In the genomic region with DNA sequence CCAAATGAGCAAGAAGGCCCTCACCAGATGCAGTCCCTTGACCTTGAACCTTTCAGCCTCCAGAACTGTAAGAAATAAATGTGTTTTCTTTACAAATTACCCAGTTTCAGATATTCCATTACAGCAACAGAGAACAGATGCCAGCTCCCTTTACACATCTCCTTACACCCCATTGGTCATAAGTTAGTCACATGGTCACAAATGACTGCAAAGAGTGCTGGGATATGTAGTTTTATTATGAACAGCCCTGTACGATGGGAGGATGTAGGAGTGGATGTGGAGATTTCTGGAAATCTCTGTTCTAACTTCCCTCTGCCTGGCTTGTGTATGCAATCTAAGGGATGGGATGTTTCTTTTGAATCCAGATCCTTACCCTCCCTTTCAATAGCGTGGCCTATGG, we compare ENCODE assay signal across 8 cellular contexts. TPM values are rescaled to one million over a fixed set of nuclear protein-coding genes. Genes with fewer than 3 reads are reported as not detected.
DNase-seq lines count a peak whose midpoint lies in the region; ATAC-seq and TF ChIP-seq lines count a peak whose summit lies in the region.

No MANE protein-coding gene starts in this region.

- H3K27me3 ChIP-seq in WERI-Rb-1 (ENCODE audit: insufficient read depth, low read depth, severe bottlenecking), result no peaks in the 10 kb centered on the region

- TF ChIP-seq CTCF in AG10803 (conservative IDR thresholded peaks at IDR 0.05; ENCODE audit: low read length), result no peak
- no peak for TF ChIP-seq CTCF in WERI-Rb-1 (IDR thresholded peaks at IDR 0.05; ENCODE audit: low read depth, low read length)

- no peaks in the 10 kb centered on the region for H3K9me3 ChIP-seq in WERI-Rb-1 (ENCODE audit: severe bottlenecking)

- peak overlapping the region; percentile 45 for H3K27ac ChIP-seq in WERI-Rb-1

- intact Hi-C loops in left colon (cut with DNase I, micrococcal nuclease), result no loop called here

- H3K36me3 ChIP-seq in WERI-Rb-1, result no peaks in the 10 kb centered on the region

- ATAC-seq in GM18870 (IDR thresholded peaks at IDR 0.05; ENCODE audit: unreplicated experiment) (peak; percentile 73), left colon (peak; percentile 69)

- DNase-seq in AG10803 (ENCODE audit: low read depth) (peak; percentile 58), NCI-H1436 (lab: John Stamatoyannopoulos, UW) (peak; percentile 70), WERI-Rb-1 (no peak), left colon (no peak), retina (no peak)
- no peak for DNase-seq in stimulated activated CD4-positive, alpha-beta T cell treated with anti-CD3 and anti-CD28 coated beads, Interleukin-4, amount 100 ng/mL, for 4 hours
- no peak for DNase-seq in activated naive CD4-positive, alpha-beta T cell (lab: John Stamatoyannopoulos, UW)

- H3K4me3 ChIP-seq in AG10803 (ENCODE audit: low read length) (no peak overlapping the region), WERI-Rb-1 (ENCODE audit: low read depth, low read length) (no peak overlapping the region)

RNA-seq across cellular contexts. Expression of a gene that starts 13.3 kb away (rescaled TPM):
- total RNA-seq in left colon, result 100 to 1,000 TPM; 629 to 677 TPM

RNA-seq across cellular contexts. Expression of a gene that starts 23.2 kb away (rescaled TPM):
- 1 to 10 TPM; 1.4 to 3.0 TPM for total RNA-seq in left colon

Comparison
In these comparisons a context has a peak if more than half of its experiments do, and no peak if none do; other contexts are left out.
1. DNase-seq: peak in AG10803 (single experiment) and NCI-H1436 (single experiment); none in WERI-Rb-1 (single experiment), left colon (0 of 2), retina (single experiment), stimulated activated CD4-positive, alpha-beta T cell treated with anti-CD3 and anti-CD28 coated beads, Interleukin-4, amount 100 ng/mL, for 4 hours (0 of 2) and activated naive CD4-positive, alpha-beta T cell (0 of 4).